ENCODE assay signal across 8 cellular contexts in the genomic region with DNA sequence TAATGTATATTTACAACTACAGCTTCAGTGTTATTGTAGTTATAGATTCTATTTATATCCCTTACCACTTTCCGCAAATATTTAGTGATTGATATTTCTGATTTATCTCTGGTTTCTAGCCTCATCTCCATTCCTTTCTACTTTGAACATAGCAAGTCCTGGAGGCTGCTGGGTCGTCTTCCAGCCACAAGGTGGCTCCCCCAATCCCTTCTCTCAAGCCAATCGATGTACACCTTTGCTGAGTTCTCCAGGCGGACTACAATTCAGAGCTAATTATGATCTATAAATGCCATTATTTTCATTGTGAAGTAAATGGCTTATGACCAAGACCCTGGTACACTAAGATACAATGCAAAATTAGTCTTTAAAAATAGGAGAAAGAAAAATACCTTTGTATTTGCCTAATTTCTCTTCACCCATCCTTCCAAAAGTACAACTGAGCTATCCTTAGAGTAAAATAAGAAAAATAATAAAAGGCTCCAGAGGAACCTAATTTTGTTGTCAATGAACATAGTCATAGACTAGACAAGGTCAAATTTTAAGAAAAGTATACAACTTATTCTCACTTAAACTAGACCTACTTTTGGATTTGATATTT.
DNase-seq lines count a peak whose midpoint lies in the region; ATAC-seq and TF ChIP-seq lines count a peak whose summit lies in the region.

No MANE protein-coding gene starts in this region.

- H3K9me2 ChIP-seq in DOHH2 (replicated peaks; ENCODE audit: control insufficient read depth, low read length) (no peaks in the 10 kb centered on the region), hepatocyte (replicated peaks; ENCODE audit: insufficient read depth) (no peaks in the 10 kb centered on the region)

- H3K9ac ChIP-seq in KMS-11 (no peak overlapping the region), adipocyte (ENCODE audit: low read length) (no peak overlapping the region)

- DNase-seq in SHP77 treated with DMSO at 0.1 percent for 48 hours (lab: John Stamatoyannopoulos, UW) (peak; percentile 81), adipocyte (ENCODE audit: low read depth) (peak; percentile 57), hepatocyte (ENCODE audit: low spot score) (peak; percentile 74)
- DNase-seq in stimulated activated CD4-positive, alpha-beta T cell treated with anti-CD3 and anti-CD28 coated beads, Interleukin-12 subunit alpha, Interleukin-12 subunit beta, amount 100 ng/mL, for 4 hours: peak; percentile 41

- H2AFZ ChIP-seq in KMS-11 (ENCODE audit: low read depth) (no peak overlapping the region), hepatocyte (no peak overlapping the region)

- H3K27me3 ChIP-seq in DOHH2 (ENCODE audit: control insufficient read depth, low read length) (peaks cover 51% of the 10 kb centered on the region), KMS-11 (ENCODE audit: insufficient read depth, low read depth) (no peaks in the 10 kb centered on the region), adipocyte (replicated peaks; ENCODE audit: control insufficient read depth, insufficient read depth, low read length) (peaks cover 17% of the 10 kb centered on the region), hepatocyte (peaks cover 15% of the 10 kb centered on the region)

- no peaks in the 10 kb centered on the region for H4K20me1 ChIP-seq in DOHH2 (ENCODE audit: control insufficient read depth, insufficient read depth, low read depth, low read length)
- no peaks in the 10 kb centered on the region for H4K20me1 ChIP-seq in KMS-11 (ENCODE audit: insufficient read depth)
- H4K20me1 ChIP-seq in hepatocyte (ENCODE audit: insufficient read depth, poor library complexity, severe bottlenecking): no peaks in the 10 kb centered on the region

- H3K9me3 ChIP-seq in DOHH2 (ENCODE audit: control insufficient read depth, insufficient read depth, low read length) (no peaks in the 10 kb centered on the region), adipocyte (ENCODE audit: control insufficient read depth, low read length) (no peaks in the 10 kb centered on the region), hepatocyte (ENCODE audit: low read depth) (no peaks in the 10 kb centered on the region)

- no peak overlapping the region for H3K4me3 ChIP-seq in DOHH2 (ENCODE audit: low read length)
- H3K4me3 ChIP-seq in KMS-11 (IDR thresholded peaks at IDR 0.05; ENCODE audit: insufficient read depth, low read depth, low read length): no peak overlapping the region
- no peak overlapping the region for H3K4me3 ChIP-seq in adipocyte (ENCODE audit: low read length)
- H3K4me3 ChIP-seq in hepatocyte: no peak overlapping the region

- no peaks in the 10 kb centered on the region for H3K79me2 ChIP-seq in DOHH2 (ENCODE audit: control insufficient read depth, low read length)
- no peaks in the 10 kb centered on the region for H3K79me2 ChIP-seq in KMS-11 (ENCODE audit: insufficient read depth, low read depth)
- no peaks in the 10 kb centered on the region for H3K79me2 ChIP-seq in hepatocyte

- 6% methylated on average over 4 of the region's 4 CpGs for WGBS in hepatocyte (ENCODE audit: low lambda C conversion rate, missing lambda C conversion rate)

- ATAC-seq in GM19455 (IDR thresholded peaks at IDR 0.05; ENCODE audit: unreplicated experiment): no peak
- ATAC-seq in HG02938 (IDR thresholded peaks at IDR 0.05; ENCODE audit: unreplicated experiment): no peak

- H3K4me2 ChIP-seq in DOHH2 (ENCODE audit: low read length) (no peak overlapping the region), KMS-11 (no peak overlapping the region), hepatocyte (no peak overlapping the region)

- H3K36me3 ChIP-seq in DOHH2 (ENCODE audit: control insufficient read depth, low read length): no peaks in the 10 kb centered on the region
- no peaks in the 10 kb centered on the region for H3K36me3 ChIP-seq in KMS-11 (ENCODE audit: insufficient read depth)
- H3K36me3 ChIP-seq in adipocyte (ENCODE audit: control insufficient read depth, insufficient read depth, low read length, severe bottlenecking): no peaks in the 10 kb centered on the region
- H3K36me3 ChIP-seq in hepatocyte (replicated peaks; ENCODE audit: insufficient read depth, low read depth): no peaks in the 10 kb centered on the region

- TF ChIP-seq CTCF in DOHH2 (IDR thresholded peaks at IDR 0.05; ENCODE audit: low read depth, low read length, poor library complexity, severe bottlenecking) (peak; percentile 82), KMS-11 (conservative IDR thresholded peaks at IDR 0.05; ENCODE audit: low read depth, low read length) (peak; percentile 91), hepatocyte (IDR thresholded peaks at IDR 0.05; ENCODE audit: poor library complexity) (peak; percentile 70)

- H3F3A ChIP-seq in DOHH2 (ENCODE audit: control insufficient read depth, insufficient read depth): no peaks in the 10 kb centered on the region

- H3K27ac ChIP-seq in DOHH2 (ENCODE audit: low read depth, low read length): no peak overlapping the region
- H3K27ac ChIP-seq in KMS-11: no peak overlapping the region
- no peak overlapping the region for H3K27ac ChIP-seq in hepatocyte

- H3K4me1 ChIP-seq in DOHH2 (ENCODE audit: control insufficient read depth, low read length) (no peaks in the 10 kb centered on the region), KMS-11 (ENCODE audit: low read depth, poor library complexity, severe bottlenecking) (peaks cover 14% of the 10 kb centered on the region), adipocyte (ENCODE audit: control insufficient read depth, insufficient read depth, low read length) (peaks cover 4% of the 10 kb centered on the region), hepatocyte (ENCODE audit: insufficient read depth) (no peaks in the 10 kb centered on the region)
